In genomic region chr11:97729546-97730272, GRCh38 we compare ENCODE assay signal across 18 cellular contexts.
DNase-seq lines count a peak whose midpoint lies in the region; ATAC-seq and TF ChIP-seq lines count a peak whose summit lies in the region.
"Had no signal": no experiment of that assay in that cellular context is flagged by ENCODE, and none has a peak within 500 bp of the region (broad histone marks: within the 10 kb centered on the region; RNA-seq: fewer than 3 reads in every experiment).

No MANE protein-coding gene starts in this region.

- intact Hi-C loops in testis (cut with DNase I; ENCODE audit: low total_unique reads), result no loop called here

- POLR2A ChIA-PET in SK-N-SH (lab: Yijun Ruan, JAX), result no interaction called here

- H3K4me2 ChIP-seq in SK-N-SH, result no peak overlapping the region
- H3K4me2 ChIP-seq: BLaER1 treated with 17β-estradiol and CSF1 and Interleukin-3, amounts not matched to agents 10 nM and 100 nM had no signal

- no peak for TF ChIP-seq RAD21 in SK-N-SH (IDR thresholded peaks at IDR 0.05; ENCODE audit: low read length)

- TF ChIP-seq EP300 in SK-N-SH (IDR thresholded peaks at IDR 0.05; ENCODE audit: borderline replicate concordance in 1 of 2, low read depth in 1 of 2, low read length in 1 of 2), result no peak

- H4K20me1 ChIP-seq in SK-N-SH (ENCODE audit: insufficient read depth), result no peaks in the 10 kb centered on the region
- H4K20me1 ChIP-seq: BLaER1 treated with 17β-estradiol and CSF1 and Interleukin-3, amounts not matched to agents 10 nM and 100 nM had no signal

- H3K4me1 ChIP-seq in SK-N-SH (ENCODE audit: control insufficient read depth in 1 of 2, insufficient read depth in 2 of 2, low read depth in 1 of 2, low read length in 1 of 2) (peaks cover 0 to 4% of the 10 kb centered on the region in 2 experiments; a peak in 1 of 4 replicates), testis (no peaks in the 10 kb centered on the region)
- H3K4me1 ChIP-seq: BLaER1 treated with 17β-estradiol and CSF1 and Interleukin-3, amounts not matched to agents 10 nM and 100 nM; SJCRH30 had no signal

- TF ChIP-seq POLR2A in testis (IDR thresholded peaks at IDR 0.05), result no peak

- DNase-seq in SK-N-SH (no peak), SK-N-MC (ENCODE audit: low read depth, low spot score) (no peak), fibroblast of pulmonary artery (ENCODE audit: low read depth) (peak; percentile 94), testis (no peak), GOT3 (lab: John Stamatoyannopoulos, UW) (no peak)
- DNase-seq in NK-92 treated with Interleukin-12 subunit alpha and Interleukin-12 subunit beta, amount 100 ng/mL, for 24 hours (lab: John Stamatoyannopoulos, UW), result no peak
- DNase-seq: CD8-positive, alpha-beta memory T cell; DMS79; IMR-90; Kasumi-1; NCI-H1417 treated with DMSO at 0.1 percent for 48 hours; NCI-H2029; NCI-H524; PC-3; SJCRH30 had no signal

- H3F3A ChIP-seq in SK-N-SH (replicated peaks; ENCODE audit: insufficient read depth), result no peaks in the 10 kb centered on the region

- CTCF ChIA-PET in SK-N-SH (lab: Yijun Ruan, JAX), result interaction anchor here (2.1 kb wide), 1 partner anchor 9 kb away, joined by 6 read pairs; no protein-coding TSS in a partner anchor

- H3K27ac ChIP-seq in SK-N-SH (ENCODE audit: low read depth in 2 of 2, low read length in 1 of 2) (no peak overlapping the region), SK-N-MC (0 out of 2 replicates have a peak overlapping the region, but pooled peaks have one; percentile 10), testis (no peak overlapping the region)
- H3K27ac ChIP-seq: BLaER1 treated with 17β-estradiol and CSF1 and Interleukin-3, amounts not matched to agents 10 nM and 100 nM; RWPE1; SJCRH30 had no signal

- no peak overlapping the region for H3K9ac ChIP-seq in SK-N-SH
- no peak overlapping the region for H3K9ac ChIP-seq in SK-N-MC (ENCODE audit: insufficient read length)
- H3K9ac ChIP-seq: BLaER1 treated with 17β-estradiol and CSF1 and Interleukin-3, amounts not matched to agents 10 nM and 100 nM had no signal

- H3K9me3 ChIP-seq in SK-N-SH (no peaks in the 10 kb centered on the region), SK-N-MC (ENCODE audit: low read depth, low read length) (no peaks in the 10 kb centered on the region), testis (no peaks in the 10 kb centered on the region)
- H3K9me3 ChIP-seq: BLaER1 treated with 17β-estradiol and CSF1 and Interleukin-3, amounts not matched to agents 10 nM and 100 nM; SJCRH30 had no signal

- no peaks in the 10 kb centered on the region for H3K79me2 ChIP-seq in SK-N-SH (ENCODE audit: insufficient read depth)

- no peak for ATAC-seq in SK-N-SH treated with all-trans-retinoic acid at 6 μM for 48 hours
- ATAC-seq: PC-3 had no signal

- H3K27me3 ChIP-seq in SK-N-SH (ENCODE audit: insufficient read depth) (no peaks in the 10 kb centered on the region), testis (no peaks in the 10 kb centered on the region)
- H3K27me3 ChIP-seq: BLaER1 treated with 17β-estradiol and CSF1 and Interleukin-3, amounts not matched to agents 10 nM and 100 nM; SJCRH30 had no signal

- 24% methylated on average over 4 of the region's 4 CpGs for WGBS in SK-N-SH (ENCODE audit: low lambda C conversion rate)
- 36 to 52% methylated on average over 4 of the region's 4 CpGs for WGBS in testis, 2 donors

- no peaks in the 10 kb centered on the region for H3K9me2 ChIP-seq in SK-N-SH

- H2AFZ ChIP-seq in SK-N-SH (ENCODE audit: low read depth), result peak overlapping the region; percentile 21

- H3K4me3 ChIP-seq in SK-N-SH (ENCODE audit: low read depth in 2 of 2, low read length in 1 of 2), result no peak overlapping the region
- H3K4me3 ChIP-seq in SK-N-MC, result no peak overlapping the region
- H3K4me3 ChIP-seq in fibroblast of pulmonary artery (replicated peaks; ENCODE audit: low read depth, low read length), result no peak overlapping the region
- no peak overlapping the region for H3K4me3 ChIP-seq in testis
- H3K4me3 ChIP-seq: BLaER1 treated with 17β-estradiol and CSF1 and Interleukin-3, amounts not matched to agents 10 nM and 100 nM; SJCRH30 had no signal

- TF ChIP-seq CTCF in SK-N-SH (IDR thresholded peaks at IDR 0.05), result no peak
- no peak for TF ChIP-seq CTCF in fibroblast of pulmonary artery (IDR thresholded peaks at IDR 0.05; ENCODE audit: low read length, missing control alignments)
- no peak for TF ChIP-seq CTCF in testis (IDR thresholded peaks at IDR 0.05)

- no peaks in the 10 kb centered on the region for H3K36me3 ChIP-seq in SK-N-SH (replicated peaks in 1 of 2; ENCODE audit: control insufficient read depth in 1 of 2, insufficient read depth in 2 of 2, low read length in 1 of 2)
- no peaks in the 10 kb centered on the region for H3K36me3 ChIP-seq in SK-N-MC (ENCODE audit: insufficient read depth, low read length)
- no peaks in the 10 kb centered on the region for H3K36me3 ChIP-seq in testis (ENCODE audit: low read depth, missing control alignments)
- H3K36me3 ChIP-seq: BLaER1 treated with 17β-estradiol and CSF1 and Interleukin-3, amounts not matched to agents 10 nM and 100 nM; SJCRH30 had no signal

TF ChIP-seq in SK-N-SH, 30 proteins besides CTCF, POLR2A, EP300 and RAD21 (continues in another document):
- TF ChIP-seq EZH2phosphoT487 (IDR thresholded peaks at IDR 0.05; ENCODE audit: borderline replicate concordance, low read depth) (no peak), TCF12 (IDR thresholded peaks at IDR 0.05) (no peak), FOXJ3 (CRISPR knock-in tag; IDR thresholded peaks at IDR 0.05) (no peak), USF2 (IDR thresholded peaks at IDR 0.05; ENCODE audit: borderline replicate concordance, low read depth, low read length) (no peak), MEF2A (IDR thresholded peaks at IDR 0.05; ENCODE audit: borderline replicate concordance, low read depth) (no peak)

TF ChIP-seq in SK-N-SH treated with all-trans-retinoic acid at 6 μM for 48 hours, 23 proteins besides CTCF, POLR2A, EP300 and RAD21:
- TF ChIP-seq CSRNP3 (CRISPR knock-in tag; IDR thresholded peaks at IDR 0.05) (no peak), TCF4 (CRISPR knock-in tag; IDR thresholded peaks at IDR 0.05; ENCODE audit: borderline replicate concordance) (no peak), PPARA (CRISPR knock-in tag; IDR thresholded peaks at IDR 0.05; ENCODE audit: borderline replicate concordance) (no peak), GLIS3 (CRISPR knock-in tag; IDR thresholded peaks at IDR 0.05) (no peak)
- TF ChIP-seq, protein P1, sequence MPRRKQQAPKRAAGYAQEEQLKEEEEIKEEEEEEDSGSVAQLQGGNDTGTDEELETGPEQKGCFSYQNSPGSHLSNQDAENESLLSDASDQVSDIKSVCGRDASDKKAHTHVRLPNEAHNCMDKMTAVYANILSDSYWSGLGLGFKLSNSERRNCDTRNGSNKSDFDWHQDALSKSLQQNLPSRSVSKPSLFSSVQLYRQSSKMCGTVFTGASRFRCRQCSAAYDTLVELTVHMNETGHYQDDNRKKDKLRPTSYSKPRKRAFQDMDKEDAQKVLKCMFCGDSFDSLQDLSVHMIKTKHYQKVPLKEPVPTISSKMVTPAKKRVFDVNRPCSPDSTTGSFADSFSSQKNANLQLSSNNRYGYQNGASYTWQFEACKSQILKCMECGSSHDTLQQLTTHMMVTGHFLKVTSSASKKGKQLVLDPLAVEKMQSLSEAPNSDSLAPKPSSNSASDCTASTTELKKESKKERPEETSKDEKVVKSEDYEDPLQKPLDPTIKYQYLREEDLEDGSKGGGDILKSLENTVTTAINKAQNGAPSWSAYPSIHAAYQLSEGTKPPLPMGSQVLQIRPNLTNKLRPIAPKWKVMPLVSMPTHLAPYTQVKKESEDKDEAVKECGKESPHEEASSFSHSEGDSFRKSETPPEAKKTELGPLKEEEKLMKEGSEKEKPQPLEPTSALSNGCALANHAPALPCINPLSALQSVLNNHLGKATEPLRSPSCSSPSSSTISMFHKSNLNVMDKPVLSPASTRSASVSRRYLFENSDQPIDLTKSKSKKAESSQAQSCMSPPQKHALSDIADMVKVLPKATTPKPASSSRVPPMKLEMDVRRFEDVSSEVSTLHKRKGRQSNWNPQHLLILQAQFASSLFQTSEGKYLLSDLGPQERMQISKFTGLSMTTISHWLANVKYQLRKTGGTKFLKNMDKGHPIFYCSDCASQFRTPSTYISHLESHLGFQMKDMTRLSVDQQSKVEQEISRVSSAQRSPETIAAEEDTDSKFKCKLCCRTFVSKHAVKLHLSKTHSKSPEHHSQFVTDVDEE (CRISPR knock-in tag; IDR thresholded peaks at IDR 0.05), result no peak
- TF ChIP-seq, protein P2, sequence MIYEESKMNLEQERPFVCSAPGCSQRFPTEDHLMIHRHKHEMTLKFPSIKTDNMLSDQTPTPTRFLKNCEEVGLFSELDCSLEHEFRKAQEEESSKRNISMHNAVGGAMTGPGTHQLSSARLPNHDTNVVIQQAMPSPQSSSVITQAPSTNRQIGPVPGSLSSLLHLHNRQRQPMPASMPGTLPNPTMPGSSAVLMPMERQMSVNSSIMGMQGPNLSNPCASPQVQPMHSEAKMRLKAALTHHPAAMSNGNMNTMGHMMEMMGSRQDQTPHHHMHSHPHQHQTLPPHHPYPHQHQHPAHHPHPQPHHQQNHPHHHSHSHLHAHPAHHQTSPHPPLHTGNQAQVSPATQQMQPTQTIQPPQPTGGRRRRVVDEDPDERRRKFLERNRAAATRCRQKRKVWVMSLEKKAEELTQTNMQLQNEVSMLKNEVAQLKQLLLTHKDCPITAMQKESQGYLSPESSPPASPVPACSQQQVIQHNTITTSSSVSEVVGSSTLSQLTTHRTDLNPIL (CRISPR knock-in tag; IDR thresholded peaks at IDR 0.05; ENCODE audit: low read depth), result no peak
